12 cellular contexts compared by ENCODE assay signal in genomic region chr6:158043586-158044524, GRCh38.
DNase-seq lines count a peak whose midpoint lies in the region; ATAC-seq and TF ChIP-seq lines count a peak whose summit lies in the region.
"Had no signal": no experiment of that assay in that cellular context is flagged by ENCODE, and none has a peak within 500 bp of the region (broad histone marks: within the 10 kb centered on the region; RNA-seq: fewer than 3 reads in every experiment).

No MANE protein-coding gene starts in this region.

- 32 to 44% (median 36%) methylated on average over 31 of the region's 31 CpGs for WGBS in psoas muscle, 3 donors

- TF ChIP-seq CTCF in WTC11 (IDR thresholded peaks at IDR 0.05) = no peak
- no peak for TF ChIP-seq CTCF in psoas muscle (IDR thresholded peaks at IDR 0.05)

- no peaks in the 10 kb centered on the region for H3K27me3 ChIP-seq in psoas muscle (ENCODE audit: insufficient read depth in 3 of 3, low read length in 2 of 3)
- H3K27me3 ChIP-seq: cardiac muscle cell had no signal

- POLR2A ChIA-PET in WTC11 (lab: Charles Lee) = no interaction called here

- peak; percentile 63 for DNase-seq in AG20443 (ENCODE audit: low spot score)
- DNase-seq in WTC11 (ENCODE audit: low spot score) = no peak
- peak; percentile 67 for DNase-seq in left cardiac atrium
- DNase-seq in psoas muscle = peak; percentile 78 to 93
- DNase-seq in immature natural killer cell = no peak
- DNase-seq in NCI-H1694 (lab: John Stamatoyannopoulos, UW) = no peak
- DNase-seq: NCI-H446 had no signal

- intact Hi-C loops in left cardiac atrium (cut with DNase I) (loop anchor here in 1 of 2 donors (5.0 kb wide), 1 partner anchor 62 kb away; the partner anchor contains the start of gene SYNJ2), psoas muscle (cut with DNase I) (loop anchor here in 1 of 2 donors (5.0 kb wide), 1 partner anchor 62 kb away; the partner anchor contains the start of gene SYNJ2)

- no peaks in the 10 kb centered on the region; the same call in 1 of the 2 replicates for H3K27me3 Mint-ChIP-seq in WTC11 (ENCODE audit: low read depth)
- peaks cover 0 to 3% (median 3%) of the 10 kb centered on the region in 3 donors for H3K27me3 Mint-ChIP-seq in immature natural killer cell (ENCODE audit: low read depth in 3 of 3)

- H3K9me3 Mint-ChIP-seq in WTC11 (no peaks in the 10 kb centered on the region), immature natural killer cell (no peaks in the 10 kb centered on the region)

- peak overlapping the region; percentile 98 for H3K27ac ChIP-seq in psoas muscle
- H3K27ac ChIP-seq: VCaP had no signal

- H3K4me1 Mint-ChIP-seq in WTC11 (peaks cover 13% of the 10 kb centered on the region), immature natural killer cell (peaks cover 13 to 43% of the 10 kb centered on the region in 2 donors)

- peak overlapping the region; percentile 43 for H3K4me3 ChIP-seq in psoas muscle
- H3K4me3 ChIP-seq: cardiac muscle cell had no signal

- H3K36me3 ChIP-seq in psoas muscle (ENCODE audit: insufficient read depth in 1 of 2, low read depth in 1 of 2) = no peaks in the 10 kb centered on the region
- H3K36me3 ChIP-seq: cardiac muscle cell had no signal

- ATAC-seq in WTC11 = no peak
- peak; percentile 41 to 80 for ATAC-seq in left cardiac atrium
- ATAC-seq in psoas muscle = peak; percentile 69 to 75 (median 70)
- ATAC-seq in HG03045 (IDR thresholded peaks at IDR 0.05; ENCODE audit: unreplicated experiment) = no peak
- no peak for ATAC-seq in HG02885 (IDR thresholded peaks at IDR 0.05; ENCODE audit: poor library complexity, unreplicated experiment)
- ATAC-seq: sciatic nerve had no signal

- H3K4me1 ChIP-seq in psoas muscle = peaks cover 71% of the 10 kb centered on the region

- no peaks in the 10 kb centered on the region for H3K9me3 ChIP-seq in psoas muscle

- H3K36me3 Mint-ChIP-seq in WTC11 (peaks cover 4% of the 10 kb centered on the region), immature natural killer cell (peaks cover 4 to 33% (median 33%) of the 10 kb centered on the region in 3 donors)

- CTCF ChIA-PET in WTC11 (lab: Charles Lee) = interaction anchor here (0.6 kb wide), 1 partner anchor 28 kb away, joined by 3 read pairs; no protein-coding TSS in a partner anchor

- H3K4me3 Mint-ChIP-seq in WTC11 = no peak overlapping the region
- no peak overlapping the region for H3K4me3 Mint-ChIP-seq in immature natural killer cell

- H3K27ac Mint-ChIP-seq in WTC11 = peak overlapping the region; percentile 76
- peak overlapping the region in 1 of 6 donors; percentile 48 for H3K27ac Mint-ChIP-seq in immature natural killer cell

TF ChIP-seq in WTC11, 78 proteins besides CTCF, POLR2A, EP300 and RAD21:
- no peak for TF ChIP-seq ZNF263 (CRISPR knock-in tag; IDR thresholded peaks at IDR 0.05; ENCODE audit: low read depth)

Comparison
In these comparisons a context has a peak if more than half of its experiments do, and no peak if none do; other contexts are left out.
1. DNase-seq: peak in AG20443 (single experiment), left cardiac atrium (single experiment) and psoas muscle (2 of 2); none in WTC11 (single experiment), immature natural killer cell (0 of 3) and NCI-H1694 (single experiment).
2. ATAC-seq: peak in left cardiac atrium (2 of 2) and psoas muscle (4 of 4); none in WTC11 (single experiment), HG03045 (single experiment) and HG02885 (single experiment).